In the genomic region with DNA sequence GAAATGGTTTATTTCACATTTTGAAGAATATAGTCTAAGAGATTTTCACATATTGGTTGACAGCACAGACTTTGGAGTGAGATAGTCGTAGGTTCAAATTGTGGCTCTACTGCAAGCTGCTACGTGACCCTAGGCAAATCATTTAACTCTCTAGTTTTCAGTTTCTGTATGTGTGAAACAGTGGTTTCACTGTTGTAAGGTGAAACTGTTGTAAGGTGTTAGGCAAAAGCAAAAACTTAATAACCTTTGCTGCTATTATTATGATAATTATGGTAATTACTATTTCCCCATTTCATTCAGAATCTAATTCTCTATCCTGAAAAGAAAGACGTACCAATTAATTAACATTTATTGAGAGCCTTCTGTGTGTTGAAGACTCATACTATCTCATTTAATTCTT, we compare ENCODE assay signal across 11 cellular contexts.
DNase-seq lines count a peak whose midpoint lies in the region; ATAC-seq, FAIRE-seq and TF ChIP-seq lines count a peak whose summit lies in the region.
"Had no signal": no experiment of that assay in that cellular context is flagged by ENCODE, and none has a peak within 500 bp of the region (broad histone marks: within the 10 kb centered on the region; RNA-seq: fewer than 3 reads in every experiment).

No MANE protein-coding gene starts in this region.

- peak; percentile 81 for FAIRE-seq in GM12891 (lab: Jason Lieb, UNC)

- intact Hi-C loops in CD14-positive monocyte (cut with micrococcal nuclease): no loop called here

- H3K27me3 Mint-ChIP-seq in type B pancreatic cell: no peaks in the 10 kb centered on the region
- H3K27me3 Mint-ChIP-seq in CD14-positive monocyte (ENCODE audit: low read depth in 3 of 3): peaks cover 0 to 2% (median 0%) of the 10 kb centered on the region in 3 donors

- H3K27ac Mint-ChIP-seq in type B pancreatic cell (no peak overlapping the region), CD14-positive monocyte (no peak overlapping the region)

- peaks cover 21% of the 10 kb centered on the region for H3K36me3 Mint-ChIP-seq in type B pancreatic cell
- peaks cover 18 to 27% of the 10 kb centered on the region in 2 donors for H3K36me3 Mint-ChIP-seq in CD14-positive monocyte

- H3K4me3 Mint-ChIP-seq in type B pancreatic cell (no peak overlapping the region), CD14-positive monocyte (no peak overlapping the region)

- peak; percentile 1 for DNase-seq in GM12891 (ENCODE audit: insufficient read length, low spot score)
- DNase-seq in type B pancreatic cell (ENCODE audit: extremely low spot score, unreplicated experiment): no peak
- DNase-seq in NCI-H128 (lab: John Stamatoyannopoulos, UW; ENCODE audit: unreplicated experiment): no peak
- no peak for DNase-seq in stimulated activated CD4-positive, alpha-beta T cell treated with anti-CD3 and anti-CD28 coated beads, Interleukin-4, amount 100 ng/mL, for 1 hour
- DNase-seq in CD14-positive monocyte (ENCODE audit: low spot score): no peak
- DNase-seq: foreskin keratinocyte, NCI-H446, SK-N-SH had no signal

- TF ChIP-seq CTCF in type B pancreatic cell (conservative IDR thresholded peaks at IDR 0.05): no peak
- TF ChIP-seq CTCF in CD14-positive monocyte (IDR thresholded peaks at IDR 0.05): no peak

- TF ChIP-seq POLR2A in GM12891 (IDR thresholded peaks at IDR 0.05; ENCODE audit: low read depth, low read length): no peak

- peak; percentile 100 for ATAC-seq in GM19351 (IDR thresholded peaks at IDR 0.05; ENCODE audit: unreplicated experiment)
- peak; percentile 97 for ATAC-seq in HG02763 (IDR thresholded peaks at IDR 0.05; ENCODE audit: unreplicated experiment)
- ATAC-seq in HG03520 (IDR thresholded peaks at IDR 0.05; ENCODE audit: unreplicated experiment): peak; percentile 97
- ATAC-seq: foreskin keratinocyte had no signal

- H3K9me3 Mint-ChIP-seq in type B pancreatic cell (no peaks in the 10 kb centered on the region), CD14-positive monocyte (no peaks in the 10 kb centered on the region)

- no peaks in the 10 kb centered on the region for H3K4me1 Mint-ChIP-seq in type B pancreatic cell (ENCODE audit: unreplicated experiment)
- H3K4me1 Mint-ChIP-seq in CD14-positive monocyte: no peaks in the 10 kb centered on the region

TF ChIP-seq in GM12891, 5 proteins besides CTCF, POLR2A, EP300 and RAD21:
- TF ChIP-seq SPI1 (IDR thresholded peaks at IDR 0.05; ENCODE audit: low read depth, low read length) (no peak), PAX5 (IDR thresholded peaks at IDR 0.05; ENCODE audit: insufficient read depth, low read length, severe bottlenecking) (no peak), POU2F2 (IDR thresholded peaks at IDR 0.05; ENCODE audit: low read depth, low read length) (no peak), TAF1 (IDR thresholded peaks at IDR 0.05; ENCODE audit: low read depth, low read length) (no peak), POLR2AphosphoS5 (IDR thresholded peaks at IDR 0.05; ENCODE audit: low read depth, low read length) (no peak)
